Comparison of ENCODE assay signal across 17 cellular contexts in genomic region chr6:119344306-119344705, GRCh38. TPM values are rescaled to one million over a fixed set of nuclear protein-coding genes. Genes with fewer than 3 reads are reported as not detected.
DNase-seq lines count a peak whose midpoint lies in the region; ATAC-seq and TF ChIP-seq lines count a peak whose summit lies in the region.
"Had no signal": no experiment of that assay in that cellular context is flagged by ENCODE, and none has a peak within 500 bp of the region (broad histone marks: within the 10 kb centered on the region; RNA-seq: fewer than 3 reads in every experiment).

No MANE protein-coding gene starts in this region.

- H2AFZ ChIP-seq in OCI-LY1 (ENCODE audit: low read length), result no peak overlapping the region

- ATAC-seq in GM18907 (IDR thresholded peaks at IDR 0.05; ENCODE audit: unreplicated experiment), result no peak
- ATAC-seq: gastrocnemius medialis, WTC11 had no signal

- H3K79me2 ChIP-seq in OCI-LY1 (ENCODE audit: insufficient read depth, low read length), result 0 out of 2 replicates have a peak, but pooled peaks cover 3% of the 10 kb centered on the region

- H3K27ac ChIP-seq in OCI-LY1 (ENCODE audit: low read depth, low read length, poor library complexity, severe bottlenecking) (peak overlapping the region; percentile 18), suprapubic skin (no peak overlapping the region)
- H3K27ac ChIP-seq: gastrocnemius medialis had no signal

- H3K4me1 ChIP-seq in OCI-LY1 (ENCODE audit: insufficient read depth, low read length, severe bottlenecking) (peaks cover 84% of the 10 kb centered on the region), suprapubic skin (peaks cover 31% of the 10 kb centered on the region)

- no peak for TF ChIP-seq POLR2A in suprapubic skin (IDR thresholded peaks at IDR 0.05)

- H3K4me3 ChIP-seq in OCI-LY1 (ENCODE audit: low read depth, low read length, poor library complexity, severe bottlenecking) (no peak overlapping the region), fibroblast of the aortic adventitia (ENCODE audit: low read depth, low read length) (no peak overlapping the region), suprapubic skin (peak overlapping the region; percentile 89)

- H3K27me3 ChIP-seq in OCI-LY1 (ENCODE audit: insufficient read depth, low read length) (no peaks in the 10 kb centered on the region), suprapubic skin (no peaks in the 10 kb centered on the region)

- peak overlapping the region; percentile 94; the same call in 1 of the 2 replicates for H3K4me2 ChIP-seq in OCI-LY1 (ENCODE audit: low read length)

- no peak for DNase-seq in activated T-cell treated with anti-CD3 and anti-CD28 coated beads, Interleukin-2, amount 50 U/mL, for 24 hours
- no peak for DNase-seq in activated T-cell treated with anti-CD3 and anti-CD28 coated beads, Interleukin-2, amount 50 U/mL, for 48 hours
- DNase-seq in fibroblast of the aortic adventitia (ENCODE audit: low read depth) (no peak), suprapubic skin (ENCODE audit: low spot score in 2 of 2) (no peak), foreskin melanocyte (no peak)
- no peak for DNase-seq in stimulated activated CD4-positive, alpha-beta T cell treated with anti-CD3 and anti-CD28 coated beads, Interleukin-4, amount 100 ng/mL, for 4 hours
- DNase-seq: activated naive CD4-positive, alpha-beta T cell treated with anti-CD3 and anti-CD28 coated beads for 36 hours; gastrocnemius medialis; mesendoderm; NCI-H2107; NCI-H526 treated with DMSO at 0.1 percent for 48 hours; RPMI8226; stimulated activated CD4-positive, alpha-beta T cell treated with anti-CD3 and anti-CD28 coated beads, Interleukin-4, amount 100 ng/mL, for 24 hours; T-helper 1 cell had no signal

- no peak for TF ChIP-seq CTCF in OCI-LY1 (IDR thresholded peaks at IDR 0.05; ENCODE audit: low read length)
- peak; percentile 11 for TF ChIP-seq CTCF in fibroblast of the aortic adventitia (IDR thresholded peaks at IDR 0.05; ENCODE audit: insufficient read depth, low read length)
- TF ChIP-seq CTCF in suprapubic skin (IDR thresholded peaks at IDR 0.05), result no peak

- no peaks in the 10 kb centered on the region for H3K36me3 ChIP-seq in OCI-LY1 (ENCODE audit: insufficient read depth, low read length)
- no peaks in the 10 kb centered on the region for H3K36me3 ChIP-seq in suprapubic skin
- H3K36me3 ChIP-seq: gastrocnemius medialis had no signal

- H3K9me3 ChIP-seq in OCI-LY1 (ENCODE audit: low read length) (no peaks in the 10 kb centered on the region), suprapubic skin (no peaks in the 10 kb centered on the region)
- H3K9me3 ChIP-seq: gastrocnemius medialis had no signal

- no peaks in the 10 kb centered on the region for H3K9me2 ChIP-seq in OCI-LY1 (ENCODE audit: low read depth, low read length)

- H3K4me3 Mint-ChIP-seq in activated T-cell treated with anti-CD3 and anti-CD28 coated beads, Interleukin-2, amount 50 U/mL, for 24 hours, result no peak overlapping the region
- H3K4me3 Mint-ChIP-seq: activated naive CD4-positive, alpha-beta T cell treated with anti-CD3 and anti-CD28 coated beads for 36 hours; WTC11 had no signal

- H3K27me3 Mint-ChIP-seq in activated T-cell treated with anti-CD3 and anti-CD28 coated beads, Interleukin-2, amount 50 U/mL, for 24 hours, result no peaks in the 10 kb centered on the region

- no peak for TF ChIP-seq EP300 in suprapubic skin (IDR thresholded peaks at IDR 0.05)

- no peaks in the 10 kb centered on the region for H3K9me3 Mint-ChIP-seq in activated T-cell treated with anti-CD3 and anti-CD28 coated beads, Interleukin-2, amount 50 U/mL, for 24 hours
- H3K9me3 Mint-ChIP-seq: activated naive CD4-positive, alpha-beta T cell treated with anti-CD3 and anti-CD28 coated beads for 36 hours; WTC11 had no signal

- H3K4me1 Mint-ChIP-seq in activated T-cell treated with anti-CD3 and anti-CD28 coated beads, Interleukin-2, amount 50 U/mL, for 24 hours (ENCODE audit: low read depth), result peaks cover 75% of the 10 kb centered on the region

- WGBS in suprapubic skin, result 64% methylated on average over 1 of the region's 1 CpG

- H4K20me1 ChIP-seq in OCI-LY1 (ENCODE audit: insufficient read depth, low read length), result no peaks in the 10 kb centered on the region

- H3K36me3 Mint-ChIP-seq in activated T-cell treated with anti-CD3 and anti-CD28 coated beads, Interleukin-2, amount 50 U/mL, for 24 hours (ENCODE audit: low read depth), result peaks cover 78% of the 10 kb centered on the region
- H3K36me3 Mint-ChIP-seq: WTC11 had no signal

- H3F3A ChIP-seq in OCI-LY1 (ENCODE audit: insufficient read depth, low read length), result no peaks in the 10 kb centered on the region

- H3K9ac ChIP-seq in OCI-LY1 (ENCODE audit: low read length), result no peak overlapping the region

- peak overlapping the region; percentile 32 for H3K27ac Mint-ChIP-seq in activated T-cell treated with anti-CD3 and anti-CD28 coated beads, Interleukin-2, amount 50 U/mL, for 24 hours
- H3K27ac Mint-ChIP-seq: activated naive CD4-positive, alpha-beta T cell treated with anti-CD3 and anti-CD28 coated beads for 36 hours; WTC11 had no signal

RNA-seq across cellular contexts. Expression of gene MAN1A1, which starts 5.3 kb away (rescaled TPM):
- total RNA-seq in fibroblast of the aortic adventitia (ENCODE audit: low replicate concordance) (93.1 and 175 TPM in 2 replicates), suprapubic skin (10 to 100 TPM; 17.8 to 34.7 (median 29.9) TPM)
